ENCODE assay signal across 1 cellular context in the genomic region with DNA sequence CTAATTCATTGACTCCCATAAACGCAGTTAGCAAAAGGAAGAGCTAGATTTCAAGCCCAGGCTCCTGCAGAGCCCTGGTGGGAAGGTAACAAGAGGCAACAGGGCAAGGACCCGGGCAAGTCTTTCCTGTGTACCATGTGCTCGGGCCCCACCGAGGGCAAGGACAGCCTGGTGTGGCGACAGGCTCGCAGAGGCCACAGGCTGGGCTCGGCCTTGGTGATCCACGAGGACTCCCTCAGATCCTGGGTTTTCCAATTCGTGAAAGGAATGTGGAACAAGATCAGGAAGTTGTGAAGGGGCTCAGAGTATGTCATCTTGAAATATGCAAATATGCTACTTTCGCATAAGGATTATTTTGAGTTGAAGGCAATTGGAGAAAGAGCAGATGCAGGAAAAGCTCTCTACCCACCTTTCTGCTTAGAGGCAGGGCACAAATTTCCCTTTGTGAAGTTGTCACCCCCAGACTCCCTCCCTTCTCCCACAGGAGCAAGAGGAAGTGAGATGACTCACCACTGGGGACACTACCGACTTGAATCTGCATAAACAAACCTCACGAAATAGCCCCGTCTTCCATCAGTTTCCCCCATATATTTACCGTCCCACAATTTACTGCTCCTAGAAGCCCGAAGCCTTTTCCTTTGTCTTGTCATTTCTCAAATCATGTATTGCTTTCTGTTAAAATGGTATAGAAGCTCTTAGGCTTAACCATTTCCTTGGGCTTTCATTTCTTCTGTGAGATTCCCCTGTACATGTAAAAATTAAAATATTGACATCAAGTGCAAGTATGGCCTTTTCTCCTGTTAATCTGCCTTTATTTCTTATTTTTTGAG.
TF ChIP-seq lines count a peak whose summit lies in the region.

No MANE protein-coding gene starts in this region.

TF ChIP-seq in HepG2, 621 proteins besides CTCF, POLR2A, EP300 and RAD21 (continued from another document):
- TF ChIP-seq NRL (CRISPR knock-in tag; IDR thresholded peaks at IDR 0.05; ENCODE audit: borderline replicate concordance), result 0 out of 2 replicates have a peak, but pooled peaks have one; percentile 49
- TF ChIP-seq MEF2D (CRISPR knock-in tag; IDR thresholded peaks at IDR 0.05), result 0 out of 2 replicates have a peak, but pooled peaks have one; percentile 34
- TF ChIP-seq STAG1 (CRISPR knock-in tag; IDR thresholded peaks at IDR 0.05), result peak; percentile 25; the same call in 1 of the 2 replicates
- peak; percentile 46 for TF ChIP-seq SAP130 (CRISPR knock-in tag; IDR thresholded peaks at IDR 0.05; ENCODE audit: low read depth)
- TF ChIP-seq MED1 (CRISPR knock-in tag; IDR thresholded peaks at IDR 0.05), result peak; percentile 43; the same call in 1 of the 2 replicates
- TF ChIP-seq MXD3 (CRISPR knock-in tag; IDR thresholded peaks at IDR 0.05), result 0 out of 2 replicates have a peak, but pooled peaks have one; percentile 53
- peak; percentile 40; the same call in 1 of the 2 replicates for TF ChIP-seq TBX2 (CRISPR knock-in tag; IDR thresholded peaks at IDR 0.05; ENCODE audit: borderline replicate concordance)
- TF ChIP-seq FOXK2 (IDR thresholded peaks at IDR 0.05), result no peak
- TF ChIP-seq, protein P1, sequence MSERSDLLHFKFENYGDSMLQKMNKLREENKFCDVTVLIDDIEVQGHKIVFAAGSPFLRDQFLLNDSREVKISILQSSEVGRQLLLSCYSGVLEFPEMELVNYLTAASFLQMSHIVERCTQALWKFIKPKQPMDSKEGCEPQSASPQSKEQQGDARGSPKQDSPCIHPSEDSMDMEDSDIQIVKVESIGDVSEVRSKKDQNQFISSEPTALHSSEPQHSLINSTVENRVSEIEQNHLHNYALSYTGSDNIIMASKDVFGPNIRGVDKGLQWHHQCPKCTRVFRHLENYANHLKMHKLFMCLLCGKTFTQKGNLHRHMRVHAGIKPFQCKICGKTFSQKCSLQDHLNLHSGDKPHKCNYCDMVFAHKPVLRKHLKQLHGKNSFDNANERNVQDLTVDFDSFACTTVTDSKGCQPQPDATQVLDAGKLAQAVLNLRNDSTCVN (CRISPR knock-in tag; IDR thresholded peaks at IDR 0.05; ENCODE audit: borderline replicate concordance), result 0 out of 2 replicates have a peak, but pooled peaks have one; percentile 15
- peak; percentile 5; the same call in 1 of the 2 replicates for TF ChIP-seq ZSCAN25 (CRISPR knock-in tag; IDR thresholded peaks at IDR 0.05)
- TF ChIP-seq GTF3A (CRISPR knock-in tag; conservative IDR thresholded peaks at IDR 0.05), result 0 out of 2 replicates have a peak, but pooled peaks have one; percentile 20
- peak; percentile 62; the same call in 1 of the 2 replicates for TF ChIP-seq NFKB2 (CRISPR knock-in tag; IDR thresholded peaks at IDR 0.05; ENCODE audit: borderline replicate concordance)
- 0 out of 2 replicates have a peak, but pooled peaks have one; percentile 26 for TF ChIP-seq ZBTB43 (CRISPR knock-in tag; conservative IDR thresholded peaks at IDR 0.05)
- TF ChIP-seq, protein P2, sequence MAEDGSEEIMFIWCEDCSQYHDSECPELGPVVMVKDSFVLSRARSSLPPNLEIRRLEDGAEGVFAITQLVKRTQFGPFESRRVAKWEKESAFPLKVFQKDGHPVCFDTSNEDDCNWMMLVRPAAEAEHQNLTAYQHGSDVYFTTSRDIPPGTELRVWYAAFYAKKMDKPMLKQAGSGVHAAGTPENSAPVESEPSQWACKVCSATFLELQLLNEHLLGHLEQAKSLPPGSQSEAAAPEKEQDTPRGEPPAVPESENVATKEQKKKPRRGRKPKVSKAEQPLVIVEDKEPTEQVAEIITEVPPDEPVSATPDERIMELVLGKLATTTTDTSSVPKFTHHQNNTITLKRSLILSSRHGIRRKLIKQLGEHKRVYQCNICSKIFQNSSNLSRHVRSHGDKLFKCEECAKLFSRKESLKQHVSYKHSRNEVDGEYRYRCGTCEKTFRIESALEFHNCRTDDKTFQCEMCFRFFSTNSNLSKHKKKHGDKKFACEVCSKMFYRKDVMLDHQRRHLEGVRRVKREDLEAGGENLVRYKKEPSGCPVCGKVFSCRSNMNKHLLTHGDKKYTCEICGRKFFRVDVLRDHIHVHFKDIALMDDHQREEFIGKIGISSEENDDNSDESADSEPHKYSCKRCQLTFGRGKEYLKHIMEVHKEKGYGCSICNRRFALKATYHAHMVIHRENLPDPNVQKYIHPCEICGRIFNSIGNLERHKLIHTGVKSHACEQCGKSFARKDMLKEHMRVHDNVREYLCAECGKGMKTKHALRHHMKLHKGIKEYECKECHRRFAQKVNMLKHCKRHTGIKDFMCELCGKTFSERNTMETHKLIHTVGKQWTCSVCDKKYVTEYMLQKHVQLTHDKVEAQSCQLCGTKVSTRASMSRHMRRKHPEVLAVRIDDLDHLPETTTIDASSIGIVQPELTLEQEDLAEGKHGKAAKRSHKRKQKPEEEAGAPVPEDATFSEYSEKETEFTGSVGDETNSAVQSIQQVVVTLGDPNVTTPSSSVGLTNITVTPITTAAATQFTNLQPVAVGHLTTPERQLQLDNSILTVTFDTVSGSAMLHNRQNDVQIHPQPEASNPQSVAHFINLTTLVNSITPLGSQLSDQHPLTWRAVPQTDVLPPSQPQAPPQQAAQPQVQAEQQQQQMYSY (CRISPR knock-in tag; IDR thresholded peaks at IDR 0.05), result no peak
- TF ChIP-seq NR2F6 (IDR thresholded peaks at IDR 0.05), result no peak
- TF ChIP-seq NR2F6 (CRISPR knock-in tag; IDR thresholded peaks at IDR 0.05), result peak; percentile 12; the same call in 1 of the 2 replicates
- no peak for TF ChIP-seq ATF7 (IDR thresholded peaks at IDR 0.05)
- TF ChIP-seq ATF7 (CRISPR knock-in tag; IDR thresholded peaks at IDR 0.05), result 0 out of 2 replicates have a peak, but pooled peaks have one; percentile 45
- 0 out of 2 replicates have a peak, but pooled peaks have one; percentile 17 for TF ChIP-seq ZMYM4 (CRISPR knock-in tag; IDR thresholded peaks at IDR 0.05)
